16 cellular contexts compared by ENCODE assay signal in genomic region chr6:27062755-27063154, GRCh38.
DNase-seq lines count a peak whose midpoint lies in the region; ATAC-seq, FAIRE-seq and TF ChIP-seq lines count a peak whose summit lies in the region.
"Had no signal": no experiment of that assay in that cellular context is flagged by ENCODE, and none has a peak within 500 bp of the region (broad histone marks: within the 10 kb centered on the region; RNA-seq: fewer than 3 reads in every experiment).

No MANE protein-coding gene starts in this region.

- CTCF ChIA-PET in mammary epithelial cell (lab: Charles Lee; ENCODE audit: low non-redundant PET): no interaction called here
- CTCF ChIA-PET in MCF 10A (lab: Yijun Ruan, JAX): interaction anchor here (1.3 kb wide), 1 partner anchor 467 kb away, joined by 3 read pairs; no protein-coding TSS in a partner anchor

- H2AFZ ChIP-seq in mammary epithelial cell (ENCODE audit: low read depth, low read length): peak overlapping the region; percentile 71

- ATAC-seq in RWPE2 (ENCODE audit: low read depth): peak; percentile 46; the same call in 1 of the 3 replicates
- ATAC-seq: GM12878, HCT116 had no signal

- H4K20me1 ChIP-seq in mammary epithelial cell (ENCODE audit: insufficient read depth, low read length): no peaks in the 10 kb centered on the region
- H4K20me1 ChIP-seq: BLaER1 treated with 17β-estradiol and CSF1 and Interleukin-3, amounts not matched to agents 10 nM and 100 nM had no signal

- H3K27ac Mint-ChIP-seq in MCF 10A (ENCODE audit: low read depth, unreplicated experiment): no peak overlapping the region
- H3K27ac Mint-ChIP-seq: CD4-positive, CD25-positive, alpha-beta regulatory T cell; IgD-negative memory B cell had no signal

- no peaks in the 10 kb centered on the region for H3K79me2 ChIP-seq in mammary epithelial cell (ENCODE audit: insufficient read depth, low read length)

- POLR2A ChIA-PET in MCF 10A (lab: Yijun Ruan, JAX): no interaction called here

- no peaks in the 10 kb centered on the region for H3K27me3 ChIP-seq in mammary epithelial cell (ENCODE audit: insufficient read depth, low read length)
- H3K27me3 ChIP-seq in RWPE2 (ENCODE audit: insufficient read depth, poor library complexity, severe bottlenecking): no peaks in the 10 kb centered on the region
- H3K27me3 ChIP-seq in bronchial epithelial cell (ENCODE audit: control insufficient read depth, insufficient read depth, low read length): no peaks in the 10 kb centered on the region
- H3K27me3 ChIP-seq: BLaER1 treated with 17β-estradiol and CSF1 and Interleukin-3, amounts not matched to agents 10 nM and 100 nM had no signal

- dilution Hi-C loops in mammary epithelial cell (cut with HindIII; ENCODE audit: low sequenced_read_pairs): no loop called here

- in situ Hi-C loops in mammary epithelial cell (cut with MboI; ENCODE audit: low sequenced_read_pairs in 2 of 2): no loop called here

- H3K4me1 Mint-ChIP-seq in MCF 10A (ENCODE audit: insufficient read depth, unreplicated experiment): peaks cover 9% of the 10 kb centered on the region
- H3K4me1 Mint-ChIP-seq: CD4-positive, CD25-positive, alpha-beta regulatory T cell had no signal

- H3K27me3 Mint-ChIP-seq in MCF 10A (ENCODE audit: insufficient read depth, unreplicated experiment): no peaks in the 10 kb centered on the region

- H3K36me3 ChIP-seq in mammary epithelial cell (ENCODE audit: insufficient read depth, low read length) (no peaks in the 10 kb centered on the region), RWPE2 (ENCODE audit: low read depth) (no peaks in the 10 kb centered on the region), bronchial epithelial cell (ENCODE audit: control insufficient read depth, insufficient read depth, low read length) (no peaks in the 10 kb centered on the region)
- H3K36me3 ChIP-seq: BLaER1 treated with 17β-estradiol and CSF1 and Interleukin-3, amounts not matched to agents 10 nM and 100 nM had no signal

- no TSS peak for BruUV-seq in mammary epithelial cell (replicated peaks; lab: Mats Ljungman, UMichigan)
- no TSS peak for BruUV-seq in MCF 10A (replicated peaks; lab: Mats Ljungman, UMichigan)

- no peak overlapping the region for H3K4me3 Mint-ChIP-seq in MCF 10A (ENCODE audit: unreplicated experiment)
- H3K4me3 Mint-ChIP-seq: CD4-positive, CD25-positive, alpha-beta regulatory T cell; IgD-negative memory B cell had no signal

- TF ChIP-seq CTCF in mammary epithelial cell (conservative IDR thresholded peaks at IDR 0.05 in 1 of 2, IDR thresholded peaks at IDR 0.05 in 1 of 2; ENCODE audit: extremely low read depth in 1 of 2, insufficient read depth in 1 of 2, low read depth in 1 of 2, low read length in 2 of 2) (no peak), MCF 10A (IDR thresholded peaks at IDR 0.05; ENCODE audit: unreplicated experiment) (no peak), RWPE2 (IDR thresholded peaks at IDR 0.05; ENCODE audit: poor library complexity, severe bottlenecking) (no peak), bronchial epithelial cell (IDR thresholded peaks at IDR 0.05; ENCODE audit: insufficient read depth, low read length, severe bottlenecking) (no peak), lower leg skin (IDR thresholded peaks at IDR 0.05) (no peak)

- TF ChIP-seq POLR2A in lower leg skin (IDR thresholded peaks at IDR 0.05): no peak

- intact Hi-C loops in mammary epithelial cell (cut with micrococcal nuclease): no loop called here
- intact Hi-C loops in MCF 10A (cut with micrococcal nuclease): no loop called here
- intact Hi-C loops in lower leg skin (cut with DNase I; ENCODE audit: low total_unique reads): no loop called here

- no peaks in the 10 kb centered on the region for H3K9me3 Mint-ChIP-seq in MCF 10A (ENCODE audit: unreplicated experiment)
- H3K9me3 Mint-ChIP-seq: IgD-negative memory B cell had no signal

- H3K4me2 ChIP-seq in mammary epithelial cell (ENCODE audit: insufficient read depth, low read depth, low read length): peak overlapping the region; percentile 23
- H3K4me2 ChIP-seq: BLaER1 treated with 17β-estradiol and CSF1 and Interleukin-3, amounts not matched to agents 10 nM and 100 nM had no signal

- no peak for FAIRE-seq in bronchial epithelial cell (lab: Jason Lieb, UNC)
- FAIRE-seq: GM12878, GM18507, H54 had no signal

- no peak overlapping the region for H3K27ac ChIP-seq in mammary epithelial cell (ENCODE audit: insufficient read depth, low read depth, low read length)
- peak overlapping the region; percentile 49 for H3K27ac ChIP-seq in RWPE2 (ENCODE audit: poor library complexity, severe bottlenecking)
- H3K27ac ChIP-seq: BLaER1 treated with 17β-estradiol and CSF1 and Interleukin-3, amounts not matched to agents 10 nM and 100 nM had no signal

- no peaks in the 10 kb centered on the region for H3K36me3 Mint-ChIP-seq in MCF 10A (ENCODE audit: insufficient read depth, unreplicated experiment)
- H3K36me3 Mint-ChIP-seq: CD4-positive, CD25-positive, alpha-beta regulatory T cell; IgD-negative memory B cell had no signal

- H3K4me3 ChIP-seq in mammary epithelial cell (replicated peaks in 1 of 3; ENCODE audit: insufficient read depth in 1 of 3, low read depth in 2 of 3, low read length in 3 of 3): no peak overlapping the region
- no peak overlapping the region for H3K4me3 ChIP-seq in RWPE2 (ENCODE audit: severe bottlenecking)
- no peak overlapping the region for H3K4me3 ChIP-seq in bronchial epithelial cell (ENCODE audit: low read depth, low read length)
- no peak overlapping the region for H3K4me3 ChIP-seq in lower leg skin (ENCODE audit: low read depth, poor library complexity, severe bottlenecking)
- H3K4me3 ChIP-seq: BLaER1 treated with 17β-estradiol and CSF1 and Interleukin-3, amounts not matched to agents 10 nM and 100 nM; GM12878 had no signal

- no peaks in the 10 kb centered on the region for H3K9me3 ChIP-seq in mammary epithelial cell (replicated peaks; ENCODE audit: insufficient read depth, low read length)
- H3K9me3 ChIP-seq in RWPE2 (ENCODE audit: severe bottlenecking): no peaks in the 10 kb centered on the region
- H3K9me3 ChIP-seq: BLaER1 treated with 17β-estradiol and CSF1 and Interleukin-3, amounts not matched to agents 10 nM and 100 nM had no signal

- H3K4me1 ChIP-seq in mammary epithelial cell (ENCODE audit: insufficient read depth, low read length) (peaks cover 11% of the 10 kb centered on the region), RWPE2 (ENCODE audit: insufficient read depth, poor library complexity, severe bottlenecking) (peaks cover 11% of the 10 kb centered on the region)
- H3K4me1 ChIP-seq: BLaER1 treated with 17β-estradiol and CSF1 and Interleukin-3, amounts not matched to agents 10 nM and 100 nM had no signal

- H3K9ac ChIP-seq in mammary epithelial cell (ENCODE audit: insufficient read depth, low read length): no peak overlapping the region
- H3K9ac ChIP-seq: BLaER1 treated with 17β-estradiol and CSF1 and Interleukin-3, amounts not matched to agents 10 nM and 100 nM had no signal

- DNase-seq in mammary epithelial cell (no peak), MCF 10A (ENCODE audit: unreplicated experiment) (no peak), RWPE2 (ENCODE audit: low spot score) (no peak), bronchial epithelial cell (ENCODE audit: low read depth) (peak; percentile 27), NCI-H82 (lab: John Stamatoyannopoulos, UW) (no peak), islet precursor cell (no peak), lower leg skin (ENCODE audit: low spot score in 2 of 2) (no peak)
- DNase-seq: ACHN; CD4-positive, CD25-positive, alpha-beta regulatory T cell; DMS53 had no signal
